27 cellular contexts compared by ENCODE assay signal in the genomic region with DNA sequence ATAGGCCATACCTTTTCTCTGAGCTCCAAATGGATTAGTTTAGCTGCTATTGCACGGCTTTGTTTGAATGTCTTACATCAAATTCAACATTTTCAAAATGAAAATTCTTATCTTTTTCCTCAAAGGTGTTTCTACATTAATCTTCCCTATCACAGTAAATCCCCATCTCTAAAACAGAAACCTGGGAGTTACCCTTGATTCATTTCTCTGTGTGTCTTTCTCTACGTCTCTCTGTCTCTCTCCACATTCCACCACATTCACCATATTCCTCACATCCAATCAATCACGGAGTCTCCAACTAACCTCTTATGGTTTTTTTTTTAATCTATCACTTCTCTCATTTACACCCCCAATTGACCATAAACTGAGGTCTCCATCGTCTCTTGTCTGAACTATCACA. TPM values are rescaled to one million over a fixed set of nuclear protein-coding genes. Genes with fewer than 3 reads are reported as not detected.
"Had no signal": no experiment of that assay in that cellular context is flagged by ENCODE, and none has a peak within 500 bp of the region (broad histone marks: within the 10 kb centered on the region; RNA-seq: fewer than 3 reads in every experiment).

No MANE protein-coding gene starts in this region.

- H3K4me3 ChIP-seq: colonic mucosa, esophagus squamous epithelium, gastrocnemius medialis, heart right ventricle, left lung, lower lobe of right lung, mucosa of descending colon had no signal

- H3K9me3 ChIP-seq: colonic mucosa, esophagus squamous epithelium, gastrocnemius medialis, heart right ventricle, left lung, lower lobe of right lung, mucosa of descending colon had no signal

- H3K27me3 ChIP-seq: colonic mucosa, esophagus squamous epithelium, gastrocnemius medialis, left lung had no signal

- H3K27ac ChIP-seq: colonic mucosa, epithelial cell of prostate, esophagus squamous epithelium, gastrocnemius medialis, heart right ventricle, left lung, lower lobe of right lung had no signal

- H3K36me3 ChIP-seq: colonic mucosa, esophagus squamous epithelium, gastrocnemius medialis, heart right ventricle, left lung, lower lobe of right lung had no signal

- ATAC-seq: effector memory CD8-positive, alpha-beta T cell; esophagus mucosa; gastrocnemius medialis; heart right ventricle; left cardiac atrium; left lung; left ventricle myocardium superior; lower lobe of right lung; mucosa of descending colon had no signal

- DNase-seq: colonic mucosa; cortex of kidney; effector CD8-positive, alpha-beta T cell; effector memory CD8-positive, alpha-beta T cell; endodermal cell; erythroblast; esophagus squamous epithelium; foreskin fibroblast; foreskin melanocyte; gastrocnemius medialis; glutamatergic neuron; head of caudate nucleus; heart right ventricle; hippocampal formation; left cardiac atrium; left lung; left ventricle myocardium superior; lower lobe of right lung; mesenchymal stem cell; mucosa of descending colon; naive B cell had no signal

- H3K4me1 ChIP-seq: colonic mucosa, esophagus squamous epithelium, gastrocnemius medialis, left lung, lower lobe of right lung had no signal

- FAIRE-seq: endometrium, islet of Langerhans, keratinocyte had no signal

RNA-seq across cellular contexts. Expression of gene PTGER3, which starts 24.1 kb away (rescaled TPM):
- total RNA-seq: dermis microvascular lymphatic vessel endothelial cell had no signal
